9 cellular contexts compared by ENCODE assay signal in the genomic region with DNA sequence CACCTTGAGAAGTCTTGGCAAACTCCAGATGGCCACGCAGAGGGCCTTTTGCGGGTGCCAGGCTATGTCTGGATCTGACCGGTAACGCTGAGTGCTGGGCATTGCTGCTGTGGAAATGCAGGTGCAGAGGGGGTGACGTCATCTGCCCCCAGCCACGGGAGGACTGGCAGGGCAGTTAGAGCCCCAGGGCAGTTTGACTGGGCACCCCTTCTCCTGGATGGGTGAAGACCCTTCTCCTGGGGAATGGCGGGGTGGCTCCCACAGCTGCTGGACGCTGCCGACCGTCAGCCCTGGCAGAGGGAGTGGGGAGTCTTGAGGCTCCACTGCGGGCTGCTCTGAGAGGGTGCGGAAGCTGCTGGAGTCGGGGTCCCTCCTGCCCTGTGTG. TPM values are rescaled to one million over a fixed set of nuclear protein-coding genes. Genes with fewer than 3 reads are reported as not detected.
DNase-seq lines count a peak whose midpoint lies in the region; ATAC-seq and TF ChIP-seq lines count a peak whose summit lies in the region.
"Had no signal": no experiment of that assay in that cellular context is flagged by ENCODE, and none has a peak within 500 bp of the region (broad histone marks: within the 10 kb centered on the region; RNA-seq: fewer than 3 reads in every experiment).

No MANE protein-coding gene starts in this region.

- no peaks in the 10 kb centered on the region for H3K9me3 ChIP-seq in heart right ventricle

- H3K27me3 ChIP-seq in heart right ventricle (peaks cover 0 to 17% (median 0%) of the 10 kb centered on the region in 7 donors), rectal smooth muscle tissue (ENCODE audit: control insufficient read depth, insufficient read depth, low read length) (peaks cover 4% of the 10 kb centered on the region)

- CTCF ChIA-PET in T-cell (lab: Charles Lee): interaction anchor here in 1 of 2 donors (0.5 to 0.6 kb wide), 2 partner anchors 379 to 916 kb away, joined by 3 to 5 read pairs; no protein-coding TSS in a partner anchor
- CTCF ChIA-PET in activated CD8-positive, alpha-beta memory T cell treated with anti-CD3 and anti-CD28 coated beads, Interleukin-2, amount 10 ng/mL, durations not matched to agents 7 days and 5 days (lab: Charles Lee): no interaction called here

- 86 to 91% methylated on average over 13 of the region's 13 CpGs for WGBS in heart right ventricle, 2 donors

- H3K9me3 Mint-ChIP-seq in T-cell: no peaks in the 10 kb centered on the region
- no peaks in the 10 kb centered on the region for H3K9me3 Mint-ChIP-seq in activated CD8-positive, alpha-beta memory T cell treated with anti-CD3 and anti-CD28 coated beads, Interleukin-2, amount 10 ng/mL, durations not matched to agents 7 days and 5 days (ENCODE audit: low read depth)

- POLR2A ChIA-PET in T-cell (lab: Charles Lee): no interaction called here

- H3K27ac ChIP-seq in heart right ventricle (peak overlapping the region; percentile 77 to 97 (median 92)), rectal smooth muscle tissue (ENCODE audit: low read depth, low read length) (peak overlapping the region; percentile 90)

- DNase-seq in DMS53 treated with DMSO at 0.1 percent for 48 hours (lab: John Stamatoyannopoulos, UW; ENCODE audit: unreplicated experiment) (peak; percentile 23), T-cell (no peak), heart right ventricle (no peak), DMS 273 treated with DMSO at 0.1 percent for 48 hours (lab: John Stamatoyannopoulos, UW) (no peak), SKM-1 (lab: John Stamatoyannopoulos, UW; ENCODE audit: unreplicated experiment) (no peak), NCI-H1092 (lab: John Stamatoyannopoulos, UW) (no peak)
- no peak for DNase-seq in activated CD8-positive, alpha-beta memory T cell treated with anti-CD3 and anti-CD28 coated beads, Interleukin-2, amount 10 ng/mL, durations not matched to agents 7 days and 5 days
- DNase-seq: COR-L47 had no signal

- H3K4me3 Mint-ChIP-seq in T-cell: peak overlapping the region; percentile 25 to 52 (median 39)
- no peak overlapping the region for H3K4me3 Mint-ChIP-seq in activated CD8-positive, alpha-beta memory T cell treated with anti-CD3 and anti-CD28 coated beads, Interleukin-2, amount 10 ng/mL, durations not matched to agents 7 days and 5 days

- TF ChIP-seq CTCF in heart right ventricle (IDR thresholded peaks at IDR 0.05): no peak

- no peaks in the 10 kb centered on the region for H3K36me3 Mint-ChIP-seq in T-cell
- no peaks in the 10 kb centered on the region for H3K36me3 Mint-ChIP-seq in activated CD8-positive, alpha-beta memory T cell treated with anti-CD3 and anti-CD28 coated beads, Interleukin-2, amount 10 ng/mL, durations not matched to agents 7 days and 5 days

- peaks cover 13 to 22% of the 10 kb centered on the region in 2 donors for H3K27me3 Mint-ChIP-seq in T-cell
- H3K27me3 Mint-ChIP-seq in activated CD8-positive, alpha-beta memory T cell treated with anti-CD3 and anti-CD28 coated beads, Interleukin-2, amount 10 ng/mL, durations not matched to agents 7 days and 5 days: peaks cover 16% of the 10 kb centered on the region

- H3K4me1 Mint-ChIP-seq in T-cell: peaks cover 0 to 9% (median 7%) of the 10 kb centered on the region in 3 donors
- H3K4me1 Mint-ChIP-seq in activated CD8-positive, alpha-beta memory T cell treated with anti-CD3 and anti-CD28 coated beads, Interleukin-2, amount 10 ng/mL, durations not matched to agents 7 days and 5 days: peaks cover 8% of the 10 kb centered on the region

- no peak overlapping the region for H3K27ac Mint-ChIP-seq in T-cell
- H3K27ac Mint-ChIP-seq in activated CD8-positive, alpha-beta memory T cell treated with anti-CD3 and anti-CD28 coated beads, Interleukin-2, amount 10 ng/mL, durations not matched to agents 7 days and 5 days: no peak overlapping the region

- H3K36me3 ChIP-seq in heart right ventricle: no peaks in the 10 kb centered on the region
- H3K36me3 ChIP-seq in rectal smooth muscle tissue (ENCODE audit: control insufficient read depth, insufficient read depth, low read length): no peaks in the 10 kb centered on the region

- H3K4me1 ChIP-seq in heart right ventricle: peaks cover 17 to 65% (median 44%) of the 10 kb centered on the region in 9 donors
- peaks cover 19% of the 10 kb centered on the region for H3K4me1 ChIP-seq in rectal smooth muscle tissue (ENCODE audit: control insufficient read depth, insufficient read depth, low read length)

- no peak overlapping the region for H3K9ac ChIP-seq in rectal smooth muscle tissue (ENCODE audit: low read length)

- ATAC-seq in T-cell (replicated peaks in 1 of 4): no peak
- ATAC-seq in heart right ventricle: no peak
- no peak for ATAC-seq in activated CD8-positive, alpha-beta memory T cell treated with anti-CD3 and anti-CD28 coated beads, Interleukin-2, amount 10 ng/mL, durations not matched to agents 7 days and 5 days

- H3K4me3 ChIP-seq in heart right ventricle (peak overlapping the region in 1 of 10 donors; percentile 45), rectal smooth muscle tissue (ENCODE audit: low read length) (no peak overlapping the region)

- intact Hi-C loops in heart right ventricle (cut with DNase I): loop anchor here in 2 of 10 donors (2.0 to 10.0 kb wide), 2 partner anchors 20 to 62 kb away; no protein-coding TSS in a partner anchor

RNA-seq across cellular contexts. Expression of a gene that starts 12.6 kb away (rescaled TPM):
- total RNA-seq in T-cell (not detected), heart right ventricle (1 to 10 TPM in 3 of 10 donors, under 1 TPM in 3, not detected in 4; 0.30 to 8.5 (median 0.96) TPM)
- 1 to 10 TPM in 1 of 2 donors, not detected in 1; 2.0 TPM for polyA plus RNA-seq in heart right ventricle
- total RNA-seq in activated CD8-positive, alpha-beta memory T cell treated with anti-CD3 and anti-CD28 coated beads, Interleukin-2, amount 10 ng/mL, durations not matched to agents 7 days and 5 days: not detected
